22 cellular contexts compared by ENCODE assay signal in genomic region chr6:106168097-106168888, GRCh38.
DNase-seq lines count a peak whose midpoint lies in the region; ATAC-seq and TF ChIP-seq lines count a peak whose summit lies in the region.
"Had no signal": no experiment of that assay in that cellular context is flagged by ENCODE, and none has a peak within 500 bp of the region (broad histone marks: within the 10 kb centered on the region; RNA-seq: fewer than 3 reads in every experiment).

No MANE protein-coding gene starts in this region.

- intact Hi-C loops in gastrocnemius medialis (cut with DNase I; ENCODE audit: low total_unique reads) = no loop called here

- no peaks in the 10 kb centered on the region for H3K9me3 ChIP-seq in gastrocnemius medialis
- H3K9me3 ChIP-seq: BLaER1, Caco-2, SJSA1 had no signal

- H3K4me3 Mint-ChIP-seq in activated CD8-positive, alpha-beta memory T cell treated with anti-CD3 and anti-CD28 coated beads, Interleukin-2, amount 10 ng/mL, durations not matched to agents 7 days and 5 days = no peak overlapping the region
- H3K4me3 Mint-ChIP-seq in natural killer cell treated with Interleukin-12 subunit alpha and Interleukin-12 subunit beta and Interleukin-15 and Interleukin-18, amount 100 ng/mL, for 72 hours = no peak overlapping the region
- H3K4me3 Mint-ChIP-seq in osteocyte (ENCODE audit: unreplicated experiment) = no peak overlapping the region
- H3K4me3 Mint-ChIP-seq: activated CD4-positive, alpha-beta T cell treated with anti-CD3 and anti-CD28 coated beads, Interleukin-2, amount 10 ng/mL, durations not matched to agents 24 days and 14 days; naive thymus-derived CD8-positive, alpha-beta T cell had no signal

- no peak for TF ChIP-seq CTCF in gastrocnemius medialis (IDR thresholded peaks at IDR 0.05 in 4 of 5, conservative IDR thresholded peaks at IDR 0.05 in 1 of 5)
- TF ChIP-seq CTCF in osteocyte (IDR thresholded peaks at IDR 0.05) = no peak

- H3K27me3 Mint-ChIP-seq in activated CD8-positive, alpha-beta memory T cell treated with anti-CD3 and anti-CD28 coated beads, Interleukin-2, amount 10 ng/mL, durations not matched to agents 7 days and 5 days = no peaks in the 10 kb centered on the region
- no peaks in the 10 kb centered on the region for H3K27me3 Mint-ChIP-seq in natural killer cell treated with Interleukin-12 subunit alpha and Interleukin-12 subunit beta and Interleukin-15 and Interleukin-18, amount 100 ng/mL, for 72 hours
- H3K27me3 Mint-ChIP-seq in osteocyte (ENCODE audit: unreplicated experiment) = no peaks in the 10 kb centered on the region
- H3K27me3 Mint-ChIP-seq: activated CD4-positive, alpha-beta T cell treated with anti-CD3 and anti-CD28 coated beads, Interleukin-2, amount 10 ng/mL, durations not matched to agents 24 days and 14 days had no signal

- CTCF ChIA-PET in activated CD8-positive, alpha-beta memory T cell treated with anti-CD3 and anti-CD28 coated beads, Interleukin-2, amount 10 ng/mL, durations not matched to agents 7 days and 5 days (lab: Charles Lee) = interaction anchor here (0.5 to 1.9 kb wide), 4 partner anchors 28 to 39 kb away, joined by 3 to 7 read pairs (median 4); no protein-coding TSS in a partner anchor

- H3K36me3 Mint-ChIP-seq in activated CD8-positive, alpha-beta memory T cell treated with anti-CD3 and anti-CD28 coated beads, Interleukin-2, amount 10 ng/mL, durations not matched to agents 7 days and 5 days = peaks cover 30% of the 10 kb centered on the region
- peaks cover 21% of the 10 kb centered on the region for H3K36me3 Mint-ChIP-seq in natural killer cell treated with Interleukin-12 subunit alpha and Interleukin-12 subunit beta and Interleukin-15 and Interleukin-18, amount 100 ng/mL, for 72 hours
- no peaks in the 10 kb centered on the region for H3K36me3 Mint-ChIP-seq in osteocyte (ENCODE audit: unreplicated experiment)

- no peaks in the 10 kb centered on the region for H3K27me3 ChIP-seq in gastrocnemius medialis
- H3K27me3 ChIP-seq: BLaER1, SJSA1 had no signal

- H3K4me1 ChIP-seq in gastrocnemius medialis = no peaks in the 10 kb centered on the region
- H3K4me1 ChIP-seq: Caco-2, parathyroid adenoma, SJSA1 had no signal

- peak overlapping the region in 3 of 4 donors; percentile 0 to 47 (median 31) for H3K4me3 ChIP-seq in gastrocnemius medialis
- H3K4me3 ChIP-seq: BLaER1, SJSA1 had no signal

- H3K36me3 ChIP-seq in gastrocnemius medialis = no peaks in the 10 kb centered on the region
- H3K36me3 ChIP-seq: BLaER1, SJSA1 had no signal

- no peak for ATAC-seq in activated CD8-positive, alpha-beta memory T cell treated with anti-CD3 and anti-CD28 coated beads, Interleukin-2, amount 10 ng/mL, durations not matched to agents 7 days and 5 days
- ATAC-seq in gastrocnemius medialis = peak in 1 of 2 donors; percentile 48
- no peak for ATAC-seq in natural killer cell treated with Interleukin-12 subunit alpha and Interleukin-12 subunit beta and Interleukin-15 and Interleukin-18, amount 100 ng/mL, for 72 hours
- ATAC-seq in GM21515 (IDR thresholded peaks at IDR 0.05; ENCODE audit: unreplicated experiment) = no peak
- ATAC-seq: naive thymus-derived CD8-positive, alpha-beta T cell; sciatic nerve had no signal

- peaks cover 76% of the 10 kb centered on the region for H3K4me1 Mint-ChIP-seq in activated CD8-positive, alpha-beta memory T cell treated with anti-CD3 and anti-CD28 coated beads, Interleukin-2, amount 10 ng/mL, durations not matched to agents 7 days and 5 days
- H3K4me1 Mint-ChIP-seq in natural killer cell treated with Interleukin-12 subunit alpha and Interleukin-12 subunit beta and Interleukin-15 and Interleukin-18, amount 100 ng/mL, for 72 hours (ENCODE audit: low read depth in 2 of 2) = peaks cover 57 to 80% of the 10 kb centered on the region in 2 donors
- H3K4me1 Mint-ChIP-seq in osteocyte (ENCODE audit: unreplicated experiment) = peaks cover 18% of the 10 kb centered on the region

- H3K27ac Mint-ChIP-seq in activated CD8-positive, alpha-beta memory T cell treated with anti-CD3 and anti-CD28 coated beads, Interleukin-2, amount 10 ng/mL, durations not matched to agents 7 days and 5 days = peak overlapping the region; percentile 89
- peak overlapping the region in 1 of 2 donors; percentile 99 for H3K27ac Mint-ChIP-seq in natural killer cell treated with Interleukin-12 subunit alpha and Interleukin-12 subunit beta and Interleukin-15 and Interleukin-18, amount 100 ng/mL, for 72 hours
- H3K27ac Mint-ChIP-seq in osteocyte (ENCODE audit: unreplicated experiment) = no peak overlapping the region
- H3K27ac Mint-ChIP-seq: activated CD4-positive, alpha-beta T cell treated with anti-CD3 and anti-CD28 coated beads, Interleukin-2, amount 10 ng/mL, durations not matched to agents 24 days and 14 days; activated T-helper 2 cell treated with anti-CD3 and anti-CD28 coated beads, Interferon-gamma antibody, Interleukin-2, Interleukin-4, amounts not matched to agents 10 μg/mL and 5 μg/mL and 100 μg/mL, durations not matched to agents 14 hours and 24 hours and 36 hours had no signal

- no peak overlapping the region for H3K27ac ChIP-seq in gastrocnemius medialis
- H3K27ac ChIP-seq: BLaER1, HL-60, parathyroid adenoma, SJSA1 had no signal

- no peaks in the 10 kb centered on the region for H3K9me3 Mint-ChIP-seq in activated CD8-positive, alpha-beta memory T cell treated with anti-CD3 and anti-CD28 coated beads, Interleukin-2, amount 10 ng/mL, durations not matched to agents 7 days and 5 days (ENCODE audit: low read depth)
- H3K9me3 Mint-ChIP-seq in natural killer cell treated with Interleukin-12 subunit alpha and Interleukin-12 subunit beta and Interleukin-15 and Interleukin-18, amount 100 ng/mL, for 72 hours = peaks cover 3% of the 10 kb centered on the region
- H3K9me3 Mint-ChIP-seq in osteocyte (ENCODE audit: unreplicated experiment) = no peaks in the 10 kb centered on the region

- DNase-seq in activated CD8-positive, alpha-beta memory T cell treated with anti-CD3 and anti-CD28 coated beads, Interleukin-2, amount 10 ng/mL, durations not matched to agents 7 days and 5 days = no peak
- DNase-seq in activated CD8-positive, alpha-beta memory T cell treated with anti-CD3 and anti-CD28 coated beads, Interleukin-2, amount 50 U/mL, for 48 hours = no peak
- peak; percentile 54 for DNase-seq in NCI-H2029 treated with DMSO at 0.1 percent for 48 hours (lab: John Stamatoyannopoulos, UW)
- peak; percentile 93 for DNase-seq in cerebellar cortex (ENCODE audit: low spot score)
- peak in 1 of 2 donors; percentile 20 for DNase-seq in gastrocnemius medialis
- no peak for DNase-seq in natural killer cell treated with Interleukin-12 subunit alpha and Interleukin-12 subunit beta and Interleukin-15 and Interleukin-18, amount 100 ng/mL, for 72 hours (ENCODE audit: low spot score)
- no peak for DNase-seq in osteocyte (ENCODE audit: extremely low spot score, unreplicated experiment)
- DNase-seq: activated CD4-positive, alpha-beta T cell treated with anti-CD3 and anti-CD28 coated beads, Interleukin-2, amount 10 ng/mL, durations not matched to agents 24 days and 14 days; Caco-2; DND-41; effector memory CD4-positive, alpha-beta T cell; mesendoderm; naive thymus-derived CD8-positive, alpha-beta T cell; NCI-H1417 treated with DMSO at 0.1 percent for 48 hours; NCI-H82 had no signal

- in situ Hi-C loops in gastrocnemius medialis (cut with MboI; ENCODE audit: low sequenced_read_pairs in 4 of 4) = no loop called here

- TF ChIP-seq POLR2A in gastrocnemius medialis (IDR thresholded peaks at IDR 0.05) = no peak

Comparison
In these comparisons a context has a peak if more than half of its experiments do, and no peak if none do; other contexts are left out.
1. DNase-seq: peak in NCI-H2029 treated with DMSO at 0.1 percent for 48 hours (single experiment) and cerebellar cortex (single experiment); none in activated CD8-positive, alpha-beta memory T cell treated with anti-CD3 and anti-CD28 coated beads, Interleukin-2, amount 10 ng/mL, durations not matched to agents 7 days and 5 days (single experiment), activated CD8-positive, alpha-beta memory T cell treated with anti-CD3 and anti-CD28 coated beads, Interleukin-2, amount 50 U/mL, for 48 hours (single experiment), natural killer cell treated with Interleukin-12 subunit alpha and Interleukin-12 subunit beta and Interleukin-15 and Interleukin-18, amount 100 ng/mL, for 72 hours (single experiment) and osteocyte (single experiment).